Comparison of ENCODE assay signal across 9 cellular contexts in the genomic region with DNA sequence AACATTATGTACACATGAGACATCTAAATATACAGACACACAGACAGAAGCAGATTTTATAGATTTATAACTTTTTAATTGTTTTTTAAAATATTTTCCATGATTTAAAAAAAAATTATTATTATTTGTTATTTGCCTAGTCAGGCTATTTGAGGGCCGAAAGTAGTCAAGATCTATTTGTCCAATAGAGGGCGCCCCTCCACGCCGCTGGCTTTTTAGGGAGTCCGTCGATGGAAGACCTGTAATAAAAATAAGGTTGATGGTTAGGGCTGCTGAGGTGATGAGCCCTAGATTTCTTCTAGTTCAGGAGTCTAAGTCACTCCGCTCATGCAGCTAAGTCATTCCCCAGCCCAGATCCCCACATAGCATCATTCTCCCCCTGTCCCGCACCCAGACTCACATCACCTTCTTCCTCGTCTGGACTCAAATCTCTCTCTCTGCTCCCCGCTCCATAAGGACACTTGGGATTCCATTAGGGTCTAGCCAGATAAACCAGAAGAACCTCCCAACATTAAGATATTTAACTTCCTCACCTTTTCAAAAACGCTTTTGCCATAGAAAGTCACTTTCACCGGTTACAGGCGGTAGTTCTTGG. TPM values are rescaled to one million over a fixed set of nuclear protein-coding genes. Genes with fewer than 3 reads are reported as not detected.
DNase-seq lines count a peak whose midpoint lies in the region; ATAC-seq, FAIRE-seq and TF ChIP-seq lines count a peak whose summit lies in the region.
"Had no signal": no experiment of that assay in that cellular context is flagged by ENCODE, and none has a peak within 500 bp of the region (broad histone marks: within the 10 kb centered on the region; RNA-seq: fewer than 3 reads in every experiment).

No MANE protein-coding gene starts in this region.

- no peaks in the 10 kb centered on the region for H3K36me3 Mint-ChIP-seq in HFFc6 (ENCODE audit: low read depth)
- peaks cover 7% of the 10 kb centered on the region for H3K36me3 Mint-ChIP-seq in T-helper 2 cell treated with Interferon-gamma antibody and Interleukin-4, amounts not matched to agents 5 μg/mL and 100 μg/mL, for 36 hours (ENCODE audit: low read depth)
- no peaks in the 10 kb centered on the region for H3K36me3 Mint-ChIP-seq in astrocyte (ENCODE audit: low read depth, unreplicated experiment)

- no peaks in the 10 kb centered on the region for H3K4me1 ChIP-seq in astrocyte (ENCODE audit: insufficient read depth, low read length)

- peaks cover 46% of the 10 kb centered on the region for H3K27me3 Mint-ChIP-seq in HFFc6 (ENCODE audit: insufficient read depth)
- H3K27me3 Mint-ChIP-seq in T-helper 2 cell treated with Interferon-gamma antibody and Interleukin-4, amounts not matched to agents 5 μg/mL and 100 μg/mL, for 36 hours (ENCODE audit: low read depth): no peaks in the 10 kb centered on the region
- peaks cover 10% of the 10 kb centered on the region for H3K27me3 Mint-ChIP-seq in astrocyte (ENCODE audit: low read depth, unreplicated experiment)

- no peaks in the 10 kb centered on the region for H3K36me3 ChIP-seq in BJ (ENCODE audit: control insufficient read depth, insufficient read depth, low read length)
- H3K36me3 ChIP-seq in astrocyte (ENCODE audit: insufficient read depth, low read length): no peaks in the 10 kb centered on the region

- no peak overlapping the region for H3K9ac ChIP-seq in astrocyte (ENCODE audit: low read length)

- no peak for ATAC-seq in HG02970 (IDR thresholded peaks at IDR 0.05; ENCODE audit: low FRiP score, unreplicated experiment)

- no peaks in the 10 kb centered on the region for H4K20me1 ChIP-seq in astrocyte (ENCODE audit: insufficient read depth, low read length)

- POLR2A ChIA-PET in BJ (lab: Charles Lee): no interaction called here

- H3K27me3 ChIP-seq in BJ (ENCODE audit: control insufficient read depth, insufficient read depth, low read length) (peaks cover 6% of the 10 kb centered on the region; the same call in 1 of the 2 replicates), astrocyte (ENCODE audit: insufficient read depth, low read length) (no peaks in the 10 kb centered on the region)

- TF ChIP-seq CTCF in BJ (IDR thresholded peaks at IDR 0.05; ENCODE audit: insufficient read depth, low read depth, low read length): peak; percentile 62
- TF ChIP-seq CTCF in HFFc6 (IDR thresholded peaks at IDR 0.05): peak; percentile 83
- TF ChIP-seq CTCF in astrocyte (IDR thresholded peaks at IDR 0.05; ENCODE audit: insufficient read depth, low read depth, low read length): peak; percentile 23

- no peak overlapping the region for H3K4me2 ChIP-seq in astrocyte (ENCODE audit: low read length)

- no peaks in the 10 kb centered on the region for H3K9me3 ChIP-seq in astrocyte (ENCODE audit: insufficient read depth, low read depth, low read length)

- FAIRE-seq in astrocyte (lab: Jason Lieb, UNC): no peak

- no peak overlapping the region for H3K27ac ChIP-seq in astrocyte (ENCODE audit: low read depth, low read length)
- H3K27ac ChIP-seq: skin epidermis had no signal

- H3K4me3 ChIP-seq in BJ (ENCODE audit: low read depth, low read length): no peak overlapping the region
- H3K4me3 ChIP-seq in astrocyte (ENCODE audit: insufficient read depth, low read depth, low read length): no peak overlapping the region
- H3K4me3 ChIP-seq: skin epidermis had no signal

- H3K9me3 Mint-ChIP-seq in HFFc6 (no peaks in the 10 kb centered on the region), astrocyte (ENCODE audit: unreplicated experiment) (no peaks in the 10 kb centered on the region)
- H3K9me3 Mint-ChIP-seq in T-helper 2 cell treated with Interferon-gamma antibody and Interleukin-4, amounts not matched to agents 5 μg/mL and 100 μg/mL, for 36 hours: no peaks in the 10 kb centered on the region

- no peak overlapping the region for H3K4me3 Mint-ChIP-seq in HFFc6
- peak overlapping the region; percentile 37 for H3K4me3 Mint-ChIP-seq in T-helper 2 cell treated with Interferon-gamma antibody and Interleukin-4, amounts not matched to agents 5 μg/mL and 100 μg/mL, for 36 hours
- no peak overlapping the region for H3K4me3 Mint-ChIP-seq in astrocyte (ENCODE audit: unreplicated experiment)

- CTCF ChIA-PET in BJ (lab: Yijun Ruan, JAX): interaction anchor here (0.5 to 7.1 kb wide), 4 partner anchors 21 to 92 kb away, joined by 3 to 57 read pairs (median 4); no protein-coding TSS in a partner anchor

- DNase-seq in BJ (ENCODE audit: low read depth): no peak
- peak; percentile 12 for DNase-seq in HFFc6
- DNase-seq in T-helper 2 cell treated with Interferon-gamma antibody and Interleukin-4, amounts not matched to agents 5 μg/mL and 100 μg/mL, for 36 hours (ENCODE audit: low spot score): no peak
- DNase-seq in astrocyte (ENCODE audit: low read depth): no peak
- DNase-seq in kidney glomerular epithelial cell (lab: John Stamatoyannopoulos, UW): peak; percentile 9
- DNase-seq in stimulated activated CD8-positive, alpha-beta memory T cell treated with anti-CD3 and anti-CD28 coated beads, Interleukin-2, amount 100 ng/mL, for 1 hour (ENCODE audit: low read depth in 2 of 2): peak; percentile 61 to 71
- no peak for DNase-seq in cortex of kidney (lab: John Stamatoyannopoulos, UW)

- H3K4me1 Mint-ChIP-seq in HFFc6 (ENCODE audit: low read depth) (no peaks in the 10 kb centered on the region), astrocyte (ENCODE audit: low read depth, unreplicated experiment) (peaks cover 16% of the 10 kb centered on the region)
- H3K4me1 Mint-ChIP-seq in T-helper 2 cell treated with Interferon-gamma antibody and Interleukin-4, amounts not matched to agents 5 μg/mL and 100 μg/mL, for 36 hours (ENCODE audit: low read depth): peaks cover 58% of the 10 kb centered on the region

- H3K27ac Mint-ChIP-seq in HFFc6 (no peak overlapping the region), astrocyte (ENCODE audit: unreplicated experiment) (peak overlapping the region; percentile 70)
- H3K27ac Mint-ChIP-seq in T-helper 2 cell treated with Interferon-gamma antibody and Interleukin-4, amounts not matched to agents 5 μg/mL and 100 μg/mL, for 36 hours: peak overlapping the region; percentile 79

- H3K79me2 ChIP-seq in astrocyte (ENCODE audit: insufficient read depth, low read length): no peaks in the 10 kb centered on the region

- no peak overlapping the region for H2AFZ ChIP-seq in astrocyte (ENCODE audit: low read depth, low read length)

RNA-seq across cellular contexts. Expression of a gene that starts 33.9 kb away (rescaled TPM):
- not detected in 2 replicates for polyA plus RNA-seq in BJ (2011; rRNA removed)
- polyA minus RNA-seq in BJ (2011; rRNA and poly(A)+ RNA removed): not detected in 2 replicates
- not detected for total RNA-seq in HFFc6 (2021; fragmentation: NEBNext Ultra II Directional; extraction: Animal tissue kit (Norgen Biotek cat#: 25700))
- total RNA-seq in astrocyte: 2.1 and 2.4 TPM in 2 replicates

Comparison
In these comparisons a context has a peak if more than half of its experiments do, and no peak if none do; other contexts are left out.
1. DNase-seq: peak in HFFc6 (single experiment), kidney glomerular epithelial cell (single experiment) and stimulated activated CD8-positive, alpha-beta memory T cell treated with anti-CD3 and anti-CD28 coated beads, Interleukin-2, amount 100 ng/mL, for 1 hour (2 of 2); none in BJ (single experiment), T-helper 2 cell treated with Interferon-gamma antibody and Interleukin-4, amounts not matched to agents 5 μg/mL and 100 μg/mL, for 36 hours (single experiment), astrocyte (single experiment) and cortex of kidney (single experiment).
2. CTCF ChIP-seq: peak in every context shown above with its lines; median percentile 83 in HFFc6; 62 in BJ; 23 in astrocyte.